ENCODE assay signal across 30 cellular contexts in genomic region chr3:37474936-37475335, GRCh38. TPM values are rescaled to one million over a fixed set of nuclear protein-coding genes. Genes with fewer than 3 reads are reported as not detected.
A peak's percentile ranks its signal among the peaks of the same experiment; 100 is the strongest.
DNase-seq lines count a peak whose midpoint lies in the region; ATAC-seq, FAIRE-seq and TF ChIP-seq lines count a peak whose summit lies in the region.
"Had no signal": no experiment of that assay in that cellular context is flagged by ENCODE, and none has a peak within 500 bp of the region (broad histone marks: within the 10 kb centered on the region; RNA-seq: fewer than 3 reads in every experiment).

No MANE protein-coding gene starts in this region.

- no peaks in the 10 kb centered on the region for H3K36me3 ChIP-seq in K562 (ENCODE audit: control insufficient read depth, insufficient read depth, low read length)
- H3K36me3 ChIP-seq: right lobe of liver, uterus had no signal

- POLR2A ChIA-PET in K562 (lab: Yijun Ruan, JAX), result no interaction called here

- 3% methylated on average over 6 of the region's 6 CpGs for WGBS in K562 (ENCODE audit: insufficient coverage, low coverage, missing lambda C conversion rate)

- peaks cover 20 to 48% of the 10 kb centered on the region in 2 experiments for H3K27me3 ChIP-seq in K562 (ENCODE audit: control insufficient read depth in 2 of 2, insufficient read depth in 2 of 2, low read length in 2 of 2)
- H3K27me3 ChIP-seq: dorsolateral prefrontal cortex, right lobe of liver, uterus had no signal

- TF ChIP-seq POLR2A in K562 (conservative IDR thresholded peaks at IDR 0.05), result no peak

- H3K4me3 Mint-ChIP-seq in nephron, result no peak overlapping the region
- no peak overlapping the region for H3K4me3 Mint-ChIP-seq in activated naive CD8-positive, alpha-beta T cell treated with anti-CD3 and anti-CD28 coated beads for 36 hours
- H3K4me3 Mint-ChIP-seq: activated CD4-positive, alpha-beta T cell treated with anti-CD3 and anti-CD28 coated beads for 36 hours; activated naive CD8-positive, alpha-beta T cell treated with anti-CD3 and anti-CD28 coated beads, Interleukin-2, amount 10 ng/mL, durations not matched to agents 7 days and 5 days; CD8-positive, alpha-beta T cell had no signal

- peaks cover 43% of the 10 kb centered on the region for H3K4me1 Mint-ChIP-seq in nephron
- H3K4me1 Mint-ChIP-seq in activated naive CD8-positive, alpha-beta T cell treated with anti-CD3 and anti-CD28 coated beads for 36 hours, result no peaks in the 10 kb centered on the region
- H3K4me1 Mint-ChIP-seq: activated CD4-positive, alpha-beta T cell treated with anti-CD3 and anti-CD28 coated beads for 36 hours; activated naive CD8-positive, alpha-beta T cell treated with anti-CD3 and anti-CD28 coated beads, Interleukin-2, amount 10 ng/mL, durations not matched to agents 7 days and 5 days had no signal

- ATAC-seq in left ventricle myocardium superior (peak; percentile 14), K562 (peak; percentile 61), HG02588 (IDR thresholded peaks at IDR 0.05; ENCODE audit: unreplicated experiment) (no peak), GM18498 (IDR thresholded peaks at IDR 0.05; ENCODE audit: unreplicated experiment) (no peak)
- ATAC-seq: activated CD4-positive, alpha-beta T cell treated with anti-CD3 and anti-CD28 coated beads for 36 hours; CD8-positive, alpha-beta T cell; PC-3; Right ventricle myocardium inferior had no signal

- H3K36me3 Mint-ChIP-seq in nephron (ENCODE audit: low read depth), result peaks cover 23% of the 10 kb centered on the region
- H3K36me3 Mint-ChIP-seq in activated naive CD8-positive, alpha-beta T cell treated with anti-CD3 and anti-CD28 coated beads for 36 hours, result no peaks in the 10 kb centered on the region
- H3K36me3 Mint-ChIP-seq: activated naive CD8-positive, alpha-beta T cell treated with anti-CD3 and anti-CD28 coated beads, Interleukin-2, amount 10 ng/mL, durations not matched to agents 7 days and 5 days; CD8-positive, alpha-beta T cell had no signal

- H3K9me1 ChIP-seq in K562 (ENCODE audit: control insufficient read depth, insufficient read depth, low read length), result no peaks in the 10 kb centered on the region

- H3K9ac ChIP-seq in K562 (ENCODE audit: insufficient read depth in 1 of 2, low read depth in 2 of 2, low read length in 2 of 2), result no peak overlapping the region
- H3K9ac ChIP-seq: KMS-11 had no signal

- no peaks in the 10 kb centered on the region for H3K9me3 Mint-ChIP-seq in nephron
- H3K9me3 Mint-ChIP-seq in activated naive CD8-positive, alpha-beta T cell treated with anti-CD3 and anti-CD28 coated beads for 36 hours, result no peaks in the 10 kb centered on the region
- H3K9me3 Mint-ChIP-seq: activated naive CD8-positive, alpha-beta T cell treated with anti-CD3 and anti-CD28 coated beads, Interleukin-2, amount 10 ng/mL, durations not matched to agents 7 days and 5 days; CD8-positive, alpha-beta T cell had no signal

- intact Hi-C loops in left ventricle myocardium superior (cut with micrococcal nuclease), result no loop called here
- intact Hi-C loops in cardiac septum (cut with DNase I), result no loop called here
- intact Hi-C loops in K562 (cut with micrococcal nuclease), result no loop called here

- no peaks in the 10 kb centered on the region for H3K9me3 ChIP-seq in K562 (replicated peaks; ENCODE audit: control insufficient read depth, insufficient read depth, low read depth, low read length)
- H3K9me3 ChIP-seq: right lobe of liver, uterus had no signal

- TF ChIP-seq EP300 in K562 (IDR thresholded peaks at IDR 0.05; ENCODE audit: low read length), result no peak

- FAIRE-seq in K562 (lab: Jason Lieb, UNC), result no peak
- FAIRE-seq: A204.1, HTR-8/SVneo, keratinocyte had no signal

- TF ChIP-seq RAD21 in K562 (CRISPR knock-in tag; conservative IDR thresholded peaks at IDR 0.05 in 1 of 2, IDR thresholded peaks at IDR 0.05 in 1 of 2), result no peak

- no peak for DNase-seq in left ventricle myocardium superior
- DNase-seq in cardiac septum (ENCODE audit: low spot score), result no peak
- no peak for DNase-seq in K562 (ENCODE audit: extremely low read depth in 1 of 4, low spot score in 3 of 4)
- no peak for DNase-seq in activated naive CD8-positive, alpha-beta T cell treated with anti-CD3 and anti-CD28 coated beads for 36 hours
- DNase-seq in activated T-cell treated with anti-CD3 and anti-CD28 coated beads, Interleukin-2, amount 50 U/mL, for 1 hour, result no peak
- DNase-seq: activated CD4-positive, alpha-beta T cell treated with anti-CD3 and anti-CD28 coated beads for 36 hours; activated effector memory CD4-positive, alpha-beta T cell treated with Interleukin-2 at 50 U/mL for 16 hours; activated naive CD8-positive, alpha-beta T cell treated with anti-CD3 and anti-CD28 coated beads, Interleukin-2, amount 10 ng/mL, durations not matched to agents 7 days and 5 days; activated T-cell treated with anti-CD3 and anti-CD28 coated beads for 4 hours; AML-193; CD8-positive, alpha-beta T cell; DMS153; dorsolateral prefrontal cortex; HCEC 1CT; NCI-H1417 treated with DMSO at 0.1 percent for 48 hours; NCI-H446 treated with DMSO at 0.1 percent for 48 hours; PC-3; right lobe of liver; stimulated activated CD4-positive, alpha-beta T cell treated with anti-CD3 and anti-CD28 coated beads, Interleukin-15, amount 100 ng/mL, for 24 hours; stimulated activated naive CD4-positive, alpha-beta T cell treated with Interleukin-2 at 50 U/mL for 16 hours; uterus had no signal

- TF ChIP-seq CTCF in K562 (IDR thresholded peaks at IDR 0.05 in 2 of 3, conservative IDR thresholded peaks at IDR 0.05 in 1 of 3; ENCODE audit: insufficient read depth in 2 of 3, low read depth in 1 of 3, low read length in 3 of 3) (no peak), nephron (IDR thresholded peaks at IDR 0.05; ENCODE audit: unreplicated experiment in 3 of 3) (no peak)

- H3K27me3 Mint-ChIP-seq in nephron (ENCODE audit: low read depth), result no peaks in the 10 kb centered on the region
- peaks cover 30% of the 10 kb centered on the region for H3K27me3 Mint-ChIP-seq in activated naive CD8-positive, alpha-beta T cell treated with anti-CD3 and anti-CD28 coated beads for 36 hours
- H3K27me3 Mint-ChIP-seq: progenitor cell of endocrine pancreas had no signal

- no peak overlapping the region for H3K4me3 ChIP-seq in K562
- H3K4me3 ChIP-seq: dorsolateral prefrontal cortex, right lobe of liver, uterus had no signal

- CTCF ChIA-PET in K562 (lab: Yijun Ruan, JAX; ENCODE audit: low intra/inter-chr PET ratio), result no interaction called here

- H4K20me1 ChIP-seq in K562 (replicated peaks; ENCODE audit: control insufficient read depth, insufficient read depth, low read length), result no peaks in the 10 kb centered on the region

- no peaks in the 10 kb centered on the region for H3K4me1 ChIP-seq in K562 (replicated peaks in 1 of 2; ENCODE audit: control insufficient read depth in 2 of 2, insufficient read depth in 2 of 2, low read length in 2 of 2)
- H3K4me1 ChIP-seq: uterus had no signal

- peak overlapping the region; percentile 84 to 90 (median 88) for H3K27ac Mint-ChIP-seq in nephron
- H3K27ac Mint-ChIP-seq in activated naive CD8-positive, alpha-beta T cell treated with anti-CD3 and anti-CD28 coated beads for 36 hours, result no peak overlapping the region
- H3K27ac Mint-ChIP-seq: activated CD4-positive, alpha-beta T cell treated with anti-CD3 and anti-CD28 coated beads for 36 hours; activated naive CD8-positive, alpha-beta T cell treated with anti-CD3 and anti-CD28 coated beads, Interleukin-2, amount 10 ng/mL, durations not matched to agents 7 days and 5 days; CD8-positive, alpha-beta T cell; progenitor cell of endocrine pancreas had no signal

- no peaks in the 10 kb centered on the region for H3K79me2 ChIP-seq in K562 (ENCODE audit: control insufficient read depth, insufficient read depth, low read length)

- no peak overlapping the region for H3K4me2 ChIP-seq in K562 (ENCODE audit: insufficient read depth, low read length)
- H3K4me2 ChIP-seq: KMS-11 had no signal

- no TSS peak for BruUV-seq in K562 (replicated peaks; lab: Mats Ljungman, UMichigan)

- H3K27ac ChIP-seq in K562 (ENCODE audit: extremely low read depth, low read depth, low read length), result no peak overlapping the region
- H3K27ac ChIP-seq: dorsolateral prefrontal cortex, KMS-11, right lobe of liver, uterus had no signal

- in situ Hi-C loops in K562 (cut with MboI), result no loop called here

- H2AFZ ChIP-seq in K562 (ENCODE audit: low read depth, low read length), result no peak overlapping the region

TF ChIP-seq in K562, 482 proteins besides CTCF, POLR2A, EP300 and RAD21:
- TF ChIP-seq ZNF316 (IDR thresholded peaks at IDR 0.05) (peak; percentile 67), ZNF696 (CRISPR knock-in tag; conservative IDR thresholded peaks at IDR 0.05) (no peak), ZFP1 (CRISPR knock-in tag; IDR thresholded peaks at IDR 0.05) (no peak), JUN (IDR thresholded peaks at IDR 0.05; ENCODE audit: borderline replicate concordance, low read depth, low read length) (no peak), JUN (CRISPR knock-in tag; IDR thresholded peaks at IDR 0.05; ENCODE audit: borderline replicate concordance) (no peak), IFI16 (CRISPR knock-in tag; IDR thresholded peaks at IDR 0.05) (no peak), C11orf30 (IDR thresholded peaks at IDR 0.05; ENCODE audit: low read depth) (peak; percentile 64; the same call in 1 of the 2 replicates), MAFG (tag; conservative IDR thresholded peaks at IDR 0.05) (peak; percentile 54)

RNA-seq across cellular contexts. Expression of gene ITGA9, which starts 23.0 kb away (rescaled TPM):
- total RNA-seq in left ventricle myocardium superior, result 44.2 TPM
- total RNA-seq in cardiac septum, result 85.0 TPM
- total RNA-seq in K562 (2011; cell fraction: chromatin; rRNA removed; ENCODE audit: low replicate concordance), result 0.12 and 0.35 TPM in 2 replicates
- total RNA-seq in K562 (2011; cell fraction: nucleolus; rRNA removed), result 0.17 TPM in 1 of 2 replicates, not detected in the other
- not detected in 2 replicates for total RNA-seq in K562 (2011; cell fraction: nucleoplasm; rRNA removed)
- not detected in 2 replicates for total RNA-seq in K562 (2014; rRNA removed)
- total RNA-seq in K562 (2014; rRNA removed; fragmentation: Illumina TruSeq; extraction: Trizol), result not detected in 2 replicates
- total RNA-seq in K562 (2015; rRNA removed; fragmentation: Illumina TruSeq; extraction: Trizol), result not detected in 2 replicates
- 0.16 and 0.31 TPM in 2 replicates for total RNA-seq in K562 (2021)
- 0.03 and 0.08 TPM in 2 replicates for polyA plus RNA-seq in K562 (2011; rRNA removed)
- polyA plus RNA-seq in K562 (2011; cell fraction: cytosol; rRNA removed), result 0.01 TPM in 2 replicates
- 0.20 TPM in 1 of 2 replicates, not detected in the other for polyA plus RNA-seq in K562 (2011; cell fraction: nucleus; rRNA removed)
- polyA plus RNA-seq in K562 (2012), result 0.06 and 0.12 TPM in 2 replicates
- 0.03 TPM in 1 of 2 replicates, not detected in the other for polyA plus RNA-seq in K562 (2014; fragmentation: Illumina TruSeq; extraction: Trizol)
- polyA plus RNA-seq in K562 (2014; fragmentation: Nextera tagmentation; extraction: Ambion mirVana), result not detected
- polyA plus RNA-seq in K562 (2014; rRNA removed), result not detected in 2 replicates
- 0.07 and 0.12 TPM in 2 replicates for polyA minus RNA-seq in K562 (2011; rRNA and poly(A)+ RNA removed)
- polyA minus RNA-seq in K562 (2011; cell fraction: cytosol; rRNA and poly(A)+ RNA removed), result 0.38 TPM in 1 of 2 replicates, not detected in the other
- 0.13 TPM in 1 of 2 replicates, not detected in the other for polyA minus RNA-seq in K562 (2011; cell fraction: nucleus; rRNA and poly(A)+ RNA removed)
- total RNA-seq in activated naive CD8-positive, alpha-beta T cell treated with anti-CD3 and anti-CD28 coated beads for 36 hours, result under 1 TPM; 0.04 to 0.32 TPM
- total RNA-seq: CD8-positive, alpha-beta T cell had no signal

Comparison
In these comparisons a context has a peak if more than half of its experiments do, and no peak if none do; other contexts are left out.
1. ATAC-seq: peak in left ventricle myocardium superior (single experiment) and K562 (single experiment); none in HG02588 (single experiment) and GM18498 (single experiment).
2. RNA of gene ITGA9, which starts 23.0 kb away (total RNA-seq): 85.0 TPM in cardiac septum (single experiment) and 44.2 TPM in left ventricle myocardium superior (single experiment); 0.04 to 0.32 TPM in activated naive CD8-positive, alpha-beta T cell treated with anti-CD3 and anti-CD28 coated beads for 36 hours and 0.12 to 0.35 TPM in K562; every median in the first group is over 10 times any median in the second.